ENCODE assay signal across 8 cellular contexts in genomic region chr19:9785367-9786331, GRCh38. TPM values are rescaled to one million over a fixed set of nuclear protein-coding genes. Genes with fewer than 3 reads are reported as not detected.
DNase-seq lines count a peak whose midpoint lies in the region; ATAC-seq, FAIRE-seq and TF ChIP-seq lines count a peak whose summit lies in the region.

No MANE protein-coding gene starts in this region.

- no peak for TF ChIP-seq CTCF in GM23338 (conservative IDR thresholded peaks at IDR 0.05; ENCODE audit: low read depth in 2 of 2)

- H3K9me2 ChIP-seq in GM23338 (ENCODE audit: insufficient read depth) = no peaks in the 10 kb centered on the region; the same call in 1 of the 2 replicates

- peak overlapping the region; percentile 99 for H3K27ac ChIP-seq in GM23338 (ENCODE audit: low read depth)
- peak overlapping the region; percentile 34; the same call in 1 of the 2 replicates for H3K27ac ChIP-seq in SJCRH30
- peak overlapping the region; percentile 99 for H3K27ac ChIP-seq in neuronal stem cell (replicated peaks; ENCODE audit: low read length)
- peak overlapping the region; percentile 85 for H3K27ac ChIP-seq in subcutaneous abdominal adipose tissue (ENCODE audit: low read depth, low read length)

- FAIRE-seq in frontal cortex (lab: Jason Lieb, UNC) = no peak

- no peaks in the 10 kb centered on the region for H3K27me3 ChIP-seq in GM23338 (ENCODE audit: insufficient read depth)
- no peaks in the 10 kb centered on the region for H3K27me3 ChIP-seq in SJCRH30
- H3K27me3 ChIP-seq in neuronal stem cell (ENCODE audit: control insufficient read depth in 3 of 3, insufficient read depth in 3 of 3, low read depth in 1 of 3, low read length in 3 of 3) = no peaks in the 10 kb centered on the region
- H3K27me3 ChIP-seq in subcutaneous abdominal adipose tissue (ENCODE audit: control insufficient read depth in 5 of 5, insufficient read depth in 4 of 5, low read length in 5 of 5) = no peaks in the 10 kb centered on the region

- H3K4me2 ChIP-seq in GM23338 = peak overlapping the region; percentile 91
- peak overlapping the region; percentile 89 for H3K4me2 ChIP-seq in neuronal stem cell (ENCODE audit: insufficient read depth, low read length, poor library complexity, severe bottlenecking)

- peak overlapping the region; percentile 84 for H3K4me3 Mint-ChIP-seq in GM23338
- H3K4me3 Mint-ChIP-seq in activated naive CD4-positive, alpha-beta T cell treated with anti-CD3 and anti-CD28 coated beads for 36 hours = peak overlapping the region; percentile 93

- peak overlapping the region; percentile 99 for H3K18ac ChIP-seq in neuronal stem cell (ENCODE audit: low read length)

- H3K27ac Mint-ChIP-seq in GM23338 = peak overlapping the region; percentile 98
- H3K27ac Mint-ChIP-seq in activated naive CD4-positive, alpha-beta T cell treated with anti-CD3 and anti-CD28 coated beads for 36 hours = peak overlapping the region; percentile 94

- peak; percentile 96 for DNase-seq in DMS79 treated with DMSO at 0.1 percent for 48 hours (lab: John Stamatoyannopoulos, UW)
- peak; percentile 100 for DNase-seq in GM23338 (ENCODE audit: low spot score)
- DNase-seq in M059J (ENCODE audit: low read depth) = peak; percentile 83
- DNase-seq in SJCRH30 = peak; percentile 96 to 98
- peak; percentile 100 for DNase-seq in activated naive CD4-positive, alpha-beta T cell treated with anti-CD3 and anti-CD28 coated beads for 36 hours
- peak; percentile 73 to 91 for DNase-seq in frontal cortex (ENCODE audit: low spot score in 2 of 2)
- peak; percentile 98 for DNase-seq in neuronal stem cell (ENCODE audit: low spot score)

- peak overlapping the region; percentile 58 for H2BK12ac ChIP-seq in neuronal stem cell (ENCODE audit: low read length)

- H3K36me3 ChIP-seq in GM23338 (ENCODE audit: insufficient read depth) (no peaks in the 10 kb centered on the region), SJCRH30 (no peaks in the 10 kb centered on the region), neuronal stem cell (replicated peaks in 1 of 2; ENCODE audit: control insufficient read depth in 2 of 2, insufficient read depth in 2 of 2, low read length in 2 of 2) (no peaks in the 10 kb centered on the region), subcutaneous abdominal adipose tissue (ENCODE audit: control insufficient read depth in 5 of 5, insufficient read depth in 5 of 5, low read length in 5 of 5) (no peaks in the 10 kb centered on the region)

- no peak overlapping the region for H4K8ac ChIP-seq in neuronal stem cell (ENCODE audit: low read depth, low read length)

- peaks cover 5% of the 10 kb centered on the region; the same call in 2 of the 3 replicates for H3K9me3 Mint-ChIP-seq in GM23338
- no peaks in the 10 kb centered on the region for H3K9me3 Mint-ChIP-seq in activated naive CD4-positive, alpha-beta T cell treated with anti-CD3 and anti-CD28 coated beads for 36 hours

- H3K4me3 ChIP-seq in GM23338 (peak overlapping the region; percentile 80), SJCRH30 (peak overlapping the region; percentile 79), neuronal stem cell (ENCODE audit: low read length in 2 of 2) (peak overlapping the region; percentile 71 to 94), subcutaneous abdominal adipose tissue (ENCODE audit: low read depth in 1 of 5, low read length in 5 of 5) (peak overlapping the region; percentile 74 to 84 (median 76))

- H2BK5ac ChIP-seq in neuronal stem cell (ENCODE audit: low read length) = peak overlapping the region; percentile 99

- H3K36me3 Mint-ChIP-seq in GM23338 (ENCODE audit: low read depth) = peaks cover 18% of the 10 kb centered on the region
- H3K36me3 Mint-ChIP-seq in activated naive CD4-positive, alpha-beta T cell treated with anti-CD3 and anti-CD28 coated beads for 36 hours (ENCODE audit: low read depth) = no peaks in the 10 kb centered on the region

- H3K4me1 ChIP-seq in GM23338 (ENCODE audit: insufficient read depth) = peaks cover 41% of the 10 kb centered on the region
- no peaks in the 10 kb centered on the region for H3K4me1 ChIP-seq in SJCRH30
- peaks cover 7 to 8% of the 10 kb centered on the region in 2 donors for H3K4me1 ChIP-seq in neuronal stem cell (ENCODE audit: control insufficient read depth in 2 of 2, insufficient read depth in 1 of 2, low read depth in 1 of 2, low read length in 2 of 2)
- peaks cover 0 to 19% (median 12%) of the 10 kb centered on the region in 5 donors for H3K4me1 ChIP-seq in subcutaneous abdominal adipose tissue (ENCODE audit: control insufficient read depth in 5 of 5, insufficient read depth in 5 of 5, low read length in 5 of 5)

- no CpG with 5 or more reads among the region's 74 CpGs for WGBS in neuronal stem cell (ENCODE audit: extremely low coverage in 2 of 2, insufficient read length in 2 of 2, insufficient replicate concordance in 1 of 2), 2 donors

- no peak overlapping the region for H4K91ac ChIP-seq in neuronal stem cell (ENCODE audit: low read depth, low read length, poor library complexity)

- H3K4me1 Mint-ChIP-seq in GM23338 = peaks cover 45% of the 10 kb centered on the region
- peaks cover 25% of the 10 kb centered on the region for H3K4me1 Mint-ChIP-seq in activated naive CD4-positive, alpha-beta T cell treated with anti-CD3 and anti-CD28 coated beads for 36 hours (ENCODE audit: low read depth)

- H2AK5ac ChIP-seq in neuronal stem cell (ENCODE audit: low read depth, low read length) = no peak overlapping the region

- H3K79me1 ChIP-seq in neuronal stem cell (ENCODE audit: low read depth, low read length) = no peaks in the 10 kb centered on the region

- H2AFZ ChIP-seq in GM23338 (peak overlapping the region; percentile 47; the same call in 1 of the 2 replicates), neuronal stem cell (ENCODE audit: low read length) (peak overlapping the region; percentile 100)

- H3K9ac ChIP-seq in neuronal stem cell (ENCODE audit: low read depth, low read length, poor library complexity) (peak overlapping the region; percentile 90), subcutaneous abdominal adipose tissue (ENCODE audit: low read length in 5 of 5) (peak overlapping the region in 4 of 5 donors; percentile 60 to 77 (median 71))

- H2BK120ac ChIP-seq in neuronal stem cell (ENCODE audit: low read depth, low read length) = no peak overlapping the region

- H3K4ac ChIP-seq in neuronal stem cell (ENCODE audit: low read length) = no peak overlapping the region

- peak overlapping the region; percentile 84 for H3K14ac ChIP-seq in neuronal stem cell (ENCODE audit: low read length)

- H3K23ac ChIP-seq in neuronal stem cell (ENCODE audit: low read depth, low read length, poor library complexity) = peak overlapping the region; percentile 98

- peaks cover 12% of the 10 kb centered on the region for H3K27me3 Mint-ChIP-seq in GM23338 (ENCODE audit: insufficient read depth, low read depth, poor library complexity)
- no peaks in the 10 kb centered on the region for H3K27me3 Mint-ChIP-seq in activated naive CD4-positive, alpha-beta T cell treated with anti-CD3 and anti-CD28 coated beads for 36 hours (ENCODE audit: low read depth)

- H2BK15ac ChIP-seq in neuronal stem cell (ENCODE audit: low read length) = peak overlapping the region; percentile 75

- ATAC-seq in GM23338 = peak; percentile 82

- CTCF ChIA-PET in activated naive CD4-positive, alpha-beta T cell treated with anti-CD3 and anti-CD28 coated beads for 36 hours (lab: Charles Lee) = no interaction called here

- no peaks in the 10 kb centered on the region; the same call in 1 of the 2 replicates for H4K20me1 ChIP-seq in GM23338 (replicated peaks; ENCODE audit: insufficient read depth)

- intact Hi-C loops in activated naive CD4-positive, alpha-beta T cell treated with anti-CD3 and anti-CD28 coated beads for 36 hours (cut with micrococcal nuclease) = loop anchor here (1.0 kb wide), 4 partner anchors 11 to 199 kb away; partner anchors contain the start of genes FBXL12 and ZNF846

- H3K79me2 ChIP-seq in GM23338 (replicated peaks; ENCODE audit: insufficient read depth) = peaks cover 22% of the 10 kb centered on the region

- H3F3A ChIP-seq in GM23338 (replicated peaks; ENCODE audit: low read depth) = peaks cover 20% of the 10 kb centered on the region

- H3K9me3 ChIP-seq in SJCRH30 (replicated peaks) (no peaks in the 10 kb centered on the region), neuronal stem cell (replicated peaks in 1 of 2; ENCODE audit: control insufficient read depth in 2 of 2, insufficient read depth in 1 of 2, low read depth in 1 of 2, low read length in 2 of 2) (no peaks in the 10 kb centered on the region), subcutaneous abdominal adipose tissue (ENCODE audit: control insufficient read depth in 5 of 5, low read length in 5 of 5) (no peaks in the 10 kb centered on the region)

RNA-seq across cellular contexts. Expression of gene ZNF846, which starts 17.1 kb away (rescaled TPM):
- 4.2 and 14.8 TPM in 2 replicates for total RNA-seq in GM23338 (2014; rRNA removed; shearing (Covaris generic))
- polyA plus RNA-seq in GM23338 (2016; fragmentation: Nextera tagmentation; extraction: Ambion mirVana) = 6.0 and 7.6 TPM in 2 replicates
- 1.3 and 3.8 TPM in 2 replicates for total RNA-seq in M059J (2014; rRNA removed; shearing (Covaris generic))
- 0.89 and 3.1 TPM in 2 replicates for total RNA-seq in SJCRH30 (2014; rRNA removed; shearing (Covaris generic))
- total RNA-seq in activated naive CD4-positive, alpha-beta T cell treated with anti-CD3 and anti-CD28 coated beads for 36 hours = 1 to 10 TPM; 2.0 to 3.5 TPM
- total RNA-seq in frontal cortex = 17.1 TPM
- polyA plus RNA-seq in neuronal stem cell (2013, experiment 1 of 2) = 4.6 TPM
- polyA plus RNA-seq in neuronal stem cell (2013, experiment 2 of 2) = 4.7 TPM

RNA-seq across cellular contexts. Expression of gene FBXL12, which starts 33.2 kb away (rescaled TPM):
- total RNA-seq in GM23338 (2014; rRNA removed; shearing (Covaris generic)) = 25.4 and 32.8 TPM in 2 replicates
- 23.5 and 24.1 TPM in 2 replicates for polyA plus RNA-seq in GM23338 (2016; fragmentation: Nextera tagmentation; extraction: Ambion mirVana)
- total RNA-seq in M059J (2014; rRNA removed; shearing (Covaris generic)) = 23.2 and 24.4 TPM in 2 replicates
- 20.0 and 20.6 TPM in 2 replicates for total RNA-seq in SJCRH30 (2014; rRNA removed; shearing (Covaris generic))
- total RNA-seq in activated naive CD4-positive, alpha-beta T cell treated with anti-CD3 and anti-CD28 coated beads for 36 hours = 10 to 100 TPM; 17.5 to 19.8 TPM
- total RNA-seq in frontal cortex = 6.5 TPM
- polyA plus RNA-seq in neuronal stem cell (2013, experiment 1 of 2) = 24.5 TPM
- polyA plus RNA-seq in neuronal stem cell (2013, experiment 2 of 2) = 22.9 TPM

RNA-seq across cellular contexts. Expression of gene UBL5, which starts 42.1 kb away (rescaled TPM):
- total RNA-seq in GM23338 (2014; rRNA removed; shearing (Covaris generic)) = 304 and 484 TPM in 2 replicates
- 1,371 and 1,518 TPM in 2 replicates for polyA plus RNA-seq in GM23338 (2016; fragmentation: Nextera tagmentation; extraction: Ambion mirVana)
- 601 and 1,151 TPM in 2 replicates for total RNA-seq in M059J (2014; rRNA removed; shearing (Covaris generic))
- 250 and 326 TPM in 2 replicates for total RNA-seq in SJCRH30 (2014; rRNA removed; shearing (Covaris generic))
- 100 to 1,000 TPM; 287 to 298 TPM for total RNA-seq in activated naive CD4-positive, alpha-beta T cell treated with anti-CD3 and anti-CD28 coated beads for 36 hours
- 97.4 TPM for total RNA-seq in frontal cortex
- 416 TPM for polyA plus RNA-seq in neuronal stem cell (2013, experiment 1 of 2)
- 386 TPM for polyA plus RNA-seq in neuronal stem cell (2013, experiment 2 of 2)

RNA-seq across cellular contexts. Expression of gene PIN1, which starts 49.5 kb away (rescaled TPM):
- 102 and 127 TPM in 2 replicates for total RNA-seq in GM23338 (2014; rRNA removed; shearing (Covaris generic))
- 112 and 127 TPM in 2 replicates for polyA plus RNA-seq in GM23338 (2016; fragmentation: Nextera tagmentation; extraction: Ambion mirVana)
- 146 and 182 TPM in 2 replicates for total RNA-seq in M059J (2014; rRNA removed; shearing (Covaris generic))
- 90.1 and 105 TPM in 2 replicates for total RNA-seq in SJCRH30 (2014; rRNA removed; shearing (Covaris generic))
- 10 to 100 TPM; 84.5 to 88.1 TPM for total RNA-seq in activated naive CD4-positive, alpha-beta T cell treated with anti-CD3 and anti-CD28 coated beads for 36 hours
- 67.3 TPM for total RNA-seq in frontal cortex
- 78.9 TPM for polyA plus RNA-seq in neuronal stem cell (2013, experiment 1 of 2)
- polyA plus RNA-seq in neuronal stem cell (2013, experiment 2 of 2) = 76.3 TPM

Comparison
In these comparisons a context has a peak if more than half of its experiments do, and no peak if none do; other contexts are left out.
1. Peak in every context shown above with its lines: DNase-seq, ATAC-seq, H3K4me3 ChIP-seq and H3K27ac ChIP-seq.
2. H3K27ac ChIP-seq: peak in every context shown above with its lines; median percentile 99 in GM23338; 99 in neuronal stem cell; 85 in subcutaneous abdominal adipose tissue; 34 in SJCRH30.